ENCODE assay signal across 1 cellular context in the genomic region with DNA sequence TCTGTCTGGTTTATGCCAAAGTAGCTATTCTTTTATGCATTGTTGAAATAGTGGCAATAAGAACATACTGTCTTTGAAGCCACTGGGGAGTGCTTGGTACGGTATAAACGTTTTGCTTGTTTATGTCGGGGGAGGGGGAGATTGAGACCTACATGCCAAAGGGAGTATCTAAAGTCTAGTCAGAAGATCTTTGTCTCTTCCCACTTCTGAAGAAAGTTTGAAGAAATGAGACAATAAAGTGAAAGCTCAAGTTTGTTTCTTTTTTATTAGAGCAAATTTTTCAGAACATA.
TF ChIP-seq lines count a peak whose summit lies in the region.

No MANE protein-coding gene starts in this region.

TF ChIP-seq in SK-N-SH treated with all-trans-retinoic acid at 6 μM for 48 hours, 23 proteins besides CTCF, POLR2A, EP300 and RAD21 (continued from another document):
- TF ChIP-seq, protein P1, sequence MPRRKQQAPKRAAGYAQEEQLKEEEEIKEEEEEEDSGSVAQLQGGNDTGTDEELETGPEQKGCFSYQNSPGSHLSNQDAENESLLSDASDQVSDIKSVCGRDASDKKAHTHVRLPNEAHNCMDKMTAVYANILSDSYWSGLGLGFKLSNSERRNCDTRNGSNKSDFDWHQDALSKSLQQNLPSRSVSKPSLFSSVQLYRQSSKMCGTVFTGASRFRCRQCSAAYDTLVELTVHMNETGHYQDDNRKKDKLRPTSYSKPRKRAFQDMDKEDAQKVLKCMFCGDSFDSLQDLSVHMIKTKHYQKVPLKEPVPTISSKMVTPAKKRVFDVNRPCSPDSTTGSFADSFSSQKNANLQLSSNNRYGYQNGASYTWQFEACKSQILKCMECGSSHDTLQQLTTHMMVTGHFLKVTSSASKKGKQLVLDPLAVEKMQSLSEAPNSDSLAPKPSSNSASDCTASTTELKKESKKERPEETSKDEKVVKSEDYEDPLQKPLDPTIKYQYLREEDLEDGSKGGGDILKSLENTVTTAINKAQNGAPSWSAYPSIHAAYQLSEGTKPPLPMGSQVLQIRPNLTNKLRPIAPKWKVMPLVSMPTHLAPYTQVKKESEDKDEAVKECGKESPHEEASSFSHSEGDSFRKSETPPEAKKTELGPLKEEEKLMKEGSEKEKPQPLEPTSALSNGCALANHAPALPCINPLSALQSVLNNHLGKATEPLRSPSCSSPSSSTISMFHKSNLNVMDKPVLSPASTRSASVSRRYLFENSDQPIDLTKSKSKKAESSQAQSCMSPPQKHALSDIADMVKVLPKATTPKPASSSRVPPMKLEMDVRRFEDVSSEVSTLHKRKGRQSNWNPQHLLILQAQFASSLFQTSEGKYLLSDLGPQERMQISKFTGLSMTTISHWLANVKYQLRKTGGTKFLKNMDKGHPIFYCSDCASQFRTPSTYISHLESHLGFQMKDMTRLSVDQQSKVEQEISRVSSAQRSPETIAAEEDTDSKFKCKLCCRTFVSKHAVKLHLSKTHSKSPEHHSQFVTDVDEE (CRISPR knock-in tag; IDR thresholded peaks at IDR 0.05) = no peak
- no peak for TF ChIP-seq ZNF70 (CRISPR knock-in tag; IDR thresholded peaks at IDR 0.05)
- no peak for TF ChIP-seq OSR1 (CRISPR knock-in tag; IDR thresholded peaks at IDR 0.05)
- no peak for TF ChIP-seq CREB5 (CRISPR knock-in tag; IDR thresholded peaks at IDR 0.05; ENCODE audit: low read depth)
- no peak for TF ChIP-seq ZFP30 (CRISPR knock-in tag; IDR thresholded peaks at IDR 0.05)
- TF ChIP-seq CSDC2 (CRISPR knock-in tag; IDR thresholded peaks at IDR 0.05) = no peak
- no peak for TF ChIP-seq ISL1 (CRISPR knock-in tag; IDR thresholded peaks at IDR 0.05)
